30 cellular contexts compared by ENCODE assay signal in genomic region chr3:45773714-45774449, GRCh38. TPM values are rescaled to one million over a fixed set of nuclear protein-coding genes. Genes with fewer than 3 reads are reported as not detected.
A peak's percentile ranks its signal among the peaks of the same experiment; 100 is the strongest.
DNase-seq lines count a peak whose midpoint lies in the region; TF ChIP-seq lines count a peak whose summit lies in the region.
"Had no signal": no experiment of that assay in that cellular context is flagged by ENCODE, and none has a peak within 500 bp of the region (broad histone marks: within the 10 kb centered on the region; RNA-seq: fewer than 3 reads in every experiment).

No MANE protein-coding gene starts in this region.

- peaks cover 19% of the 10 kb centered on the region for H3K27me3 Mint-ChIP-seq in endothelial cell (ENCODE audit: unreplicated experiment)
- peaks cover 55% of the 10 kb centered on the region for H3K27me3 Mint-ChIP-seq in T-helper 2 cell treated with Interferon-gamma antibody and Interleukin-4, amounts not matched to agents 5 μg/mL and 100 μg/mL, for 36 hours (ENCODE audit: low read depth)

- H3K27ac Mint-ChIP-seq in endothelial cell (ENCODE audit: unreplicated experiment): peak overlapping the region; percentile 61
- H3K27ac Mint-ChIP-seq in T-helper 2 cell treated with Interferon-gamma antibody and Interleukin-4, amounts not matched to agents 5 μg/mL and 100 μg/mL, for 36 hours: no peak overlapping the region
- H3K27ac Mint-ChIP-seq: activated CD4-positive, alpha-beta memory T cell treated with anti-CD3 and anti-CD28 coated beads, Interleukin-2, amount 10 ng/mL, durations not matched to agents 7 days and 5 days; activated naive CD8-positive, alpha-beta T cell treated with anti-CD3 and anti-CD28 coated beads for 36 hours; stimulated activated memory B cell treated with anti-CD40 and anti-IgM and Interleukin-4, amounts not matched to agents 10 μg/mL and 1 μg/mL and 100 μg/mL, for 72 hours had no signal

- DNase-seq in HT-29 (ENCODE audit: low spot score) (peak; percentile 34), Peyer's patch (peak in 2 of 3 donors; percentile 61 to 75), endothelial cell (ENCODE audit: low spot score) (no peak), renal cortical epithelial cell (ENCODE audit: low read depth) (peak; percentile 9), cerebellar cortex (ENCODE audit: low spot score) (no peak), sigmoid colon (no peak)
- no peak for DNase-seq in T-helper 2 cell treated with Interferon-gamma antibody and Interleukin-4, amounts not matched to agents 5 μg/mL and 100 μg/mL, for 36 hours (ENCODE audit: low spot score)
- DNase-seq: activated CD4-positive, alpha-beta memory T cell treated with anti-CD3 and anti-CD28 coated beads, Interleukin-2, amount 10 ng/mL, durations not matched to agents 7 days and 5 days; activated CD4-positive, CD25-positive, alpha-beta regulatory T cell treated with anti-CD3 and anti-CD28 coated beads, Interleukin-2, amount 50 U/mL, for 72 hours; activated effector memory CD4-positive, alpha-beta T cell treated with anti-CD3 and anti-CD28 coated beads, Interleukin-2, amount 50 U/mL, for 16 hours; activated naive CD8-positive, alpha-beta T cell treated with anti-CD3 and anti-CD28 coated beads for 36 hours; activated T-cell treated with anti-CD3 and anti-CD28 coated beads, Interleukin-2, amount 50 U/mL, for 1 hour; aorta; C1 segment of cervical spinal cord; COR-L47; IMR-90; lower lobe of right lung; NCI-H1105; NCI-H345; SJCRH30; stimulated activated CD4-positive, alpha-beta T cell treated with anti-CD3 and anti-CD28 coated beads, Interleukin-4, amount 100 ng/mL, for 24 hours had no signal

- H3K9me3 Mint-ChIP-seq in endothelial cell (ENCODE audit: unreplicated experiment): no peaks in the 10 kb centered on the region
- H3K9me3 Mint-ChIP-seq in T-helper 2 cell treated with Interferon-gamma antibody and Interleukin-4, amounts not matched to agents 5 μg/mL and 100 μg/mL, for 36 hours: no peaks in the 10 kb centered on the region
- H3K9me3 Mint-ChIP-seq: activated CD4-positive, alpha-beta memory T cell treated with anti-CD3 and anti-CD28 coated beads, Interleukin-2, amount 10 ng/mL, durations not matched to agents 7 days and 5 days; activated naive CD8-positive, alpha-beta T cell treated with anti-CD3 and anti-CD28 coated beads for 36 hours; stimulated activated memory B cell treated with anti-CD40 and anti-IgM and Interleukin-4, amounts not matched to agents 10 μg/mL and 1 μg/mL and 100 μg/mL, for 72 hours had no signal

- H3K36me3 ChIP-seq in Peyer's patch (no peaks in the 10 kb centered on the region), sigmoid colon (no peaks in the 10 kb centered on the region)
- H3K36me3 ChIP-seq: lower lobe of right lung, right lobe of liver, SJCRH30, suprapubic skin had no signal

- H3K27ac ChIP-seq in Peyer's patch (peak overlapping the region in 3 of 4 donors; percentile 18 to 81 (median 78)), sigmoid colon (no peak overlapping the region)
- H3K27ac ChIP-seq: lower lobe of right lung, parathyroid adenoma, right lobe of liver, SJCRH30, suprapubic skin had no signal

- H3K27me3 ChIP-seq in Peyer's patch (no peaks in the 10 kb centered on the region), sigmoid colon (no peaks in the 10 kb centered on the region)
- H3K27me3 ChIP-seq: right lobe of liver, SJCRH30, suprapubic skin had no signal

- intact Hi-C loops in sigmoid colon (cut with DNase I): no loop called here

- TF ChIP-seq POLR2A in Peyer's patch (IDR thresholded peaks at IDR 0.05) (no peak), sigmoid colon (IDR thresholded peaks at IDR 0.05) (no peak)

- H3K4me1 ChIP-seq in Peyer's patch: peaks cover 0 to 45% (median 0%) of the 10 kb centered on the region in 4 donors
- no peaks in the 10 kb centered on the region for H3K4me1 ChIP-seq in sigmoid colon
- H3K4me1 ChIP-seq: lower lobe of right lung, parathyroid adenoma, suprapubic skin had no signal

- TF ChIP-seq EP300 in sigmoid colon (IDR thresholded peaks at IDR 0.05): no peak

- H3K9me3 ChIP-seq in Peyer's patch: no peaks in the 10 kb centered on the region
- H3K9me3 ChIP-seq in sigmoid colon: no peaks in the 10 kb centered on the region
- H3K9me3 ChIP-seq: lower lobe of right lung, right lobe of liver, SJCRH30, suprapubic skin had no signal

- no peaks in the 10 kb centered on the region for H3K36me3 Mint-ChIP-seq in endothelial cell (ENCODE audit: low read depth, unreplicated experiment)
- no peaks in the 10 kb centered on the region for H3K36me3 Mint-ChIP-seq in T-helper 2 cell treated with Interferon-gamma antibody and Interleukin-4, amounts not matched to agents 5 μg/mL and 100 μg/mL, for 36 hours (ENCODE audit: low read depth)
- H3K36me3 Mint-ChIP-seq: activated naive CD8-positive, alpha-beta T cell treated with anti-CD3 and anti-CD28 coated beads for 36 hours; stimulated activated memory B cell treated with anti-CD40 and anti-IgM and Interleukin-4, amounts not matched to agents 10 μg/mL and 1 μg/mL and 100 μg/mL, for 72 hours had no signal

- WGBS in sigmoid colon, 2 donors: 17 to 52% methylated on average over 7 of the region's 7 CpGs

- no peak for TF ChIP-seq CTCF in Peyer's patch (IDR thresholded peaks at IDR 0.05)
- TF ChIP-seq CTCF in endothelial cell (IDR thresholded peaks at IDR 0.05; ENCODE audit: unreplicated experiment): no peak
- TF ChIP-seq CTCF in sigmoid colon (IDR thresholded peaks at IDR 0.05): no peak

- H3K4me3 ChIP-seq in Peyer's patch (no peak overlapping the region), sigmoid colon (no peak overlapping the region)
- H3K4me3 ChIP-seq: lower lobe of right lung, right lobe of liver, SJCRH30, suprapubic skin had no signal

- H3K4me3 Mint-ChIP-seq in endothelial cell (ENCODE audit: unreplicated experiment): no peak overlapping the region
- H3K4me3 Mint-ChIP-seq in T-helper 2 cell treated with Interferon-gamma antibody and Interleukin-4, amounts not matched to agents 5 μg/mL and 100 μg/mL, for 36 hours: no peak overlapping the region
- H3K4me3 Mint-ChIP-seq: activated CD4-positive, alpha-beta memory T cell treated with anti-CD3 and anti-CD28 coated beads, Interleukin-2, amount 10 ng/mL, durations not matched to agents 7 days and 5 days; activated naive CD8-positive, alpha-beta T cell treated with anti-CD3 and anti-CD28 coated beads for 36 hours; stimulated activated memory B cell treated with anti-CD40 and anti-IgM and Interleukin-4, amounts not matched to agents 10 μg/mL and 1 μg/mL and 100 μg/mL, for 72 hours had no signal

- H3K4me1 Mint-ChIP-seq in endothelial cell (ENCODE audit: unreplicated experiment): peaks cover 34% of the 10 kb centered on the region
- peaks cover 8% of the 10 kb centered on the region for H3K4me1 Mint-ChIP-seq in T-helper 2 cell treated with Interferon-gamma antibody and Interleukin-4, amounts not matched to agents 5 μg/mL and 100 μg/mL, for 36 hours (ENCODE audit: low read depth)
- H3K4me1 Mint-ChIP-seq: stimulated activated memory B cell treated with anti-CD40 and anti-IgM and Interleukin-4, amounts not matched to agents 10 μg/mL and 1 μg/mL and 100 μg/mL, for 72 hours had no signal

RNA-seq across cellular contexts. Expression of gene SLC6A20, which starts 22.5 kb away (rescaled TPM):
- total RNA-seq in HT-29 (2014; rRNA removed; shearing (Covaris generic)): 8.0 and 8.3 TPM in 2 replicates
- 100 to 1,000 TPM in 1 of 4 donors, 10 to 100 TPM in 2, not detected in 1; 62.9 to 106 (median 88.3) TPM for total RNA-seq in Peyer's patch
- total RNA-seq in endothelial cell (ENCODE audit: unreplicated experiment): 0.21 TPM
- total RNA-seq in renal cortical epithelial cell: 0.50 and 3.5 TPM in 2 replicates
- under 1 TPM in 1 of 4 donors, not detected in 3; 0.16 TPM for total RNA-seq in sigmoid colon
- 1 to 10 TPM in 1 of 3 donors, under 1 TPM in 1, not detected in 1; 0.60 to 1.4 TPM for polyA plus RNA-seq in sigmoid colon
- total RNA-seq: activated CD4-positive, alpha-beta memory T cell treated with anti-CD3 and anti-CD28 coated beads, Interleukin-2, amount 10 ng/mL, durations not matched to agents 7 days and 5 days; activated naive CD8-positive, alpha-beta T cell treated with anti-CD3 and anti-CD28 coated beads for 36 hours; Daoy; glomerular endothelial cell; IMR-90; MCF 10A; RPMI7951; SJCRH30 had no signal
- polyA plus RNA-seq: IMR-90, neural cell had no signal

Comparison
In these comparisons a context has a peak if more than half of its experiments do, and no peak if none do; other contexts are left out.
1. DNase-seq: peak in HT-29 (single experiment), Peyer's patch (2 of 3) and renal cortical epithelial cell (single experiment); none in endothelial cell (single experiment), T-helper 2 cell treated with Interferon-gamma antibody and Interleukin-4, amounts not matched to agents 5 μg/mL and 100 μg/mL, for 36 hours (single experiment), cerebellar cortex (single experiment) and sigmoid colon (single experiment).
2. H3K27ac ChIP-seq: peak in Peyer's patch (3 of 4); none in sigmoid colon (0 of 4).